1 cellular context compared by ENCODE assay signal in genomic region chr22:38482662-38483308, GRCh38.
TF ChIP-seq lines count a peak whose summit lies in the region.

No MANE protein-coding gene starts in this region.

TF ChIP-seq in A549, 52 proteins besides CTCF, POLR2A, EP300 and RAD21 (continued from another document):
- TF ChIP-seq FOSL2 (IDR thresholded peaks at IDR 0.05) (no peak), FOSL2 (CRISPR knock-in tag; IDR thresholded peaks at IDR 0.05) (0 out of 2 replicates have a peak, but pooled peaks have one; percentile 6)
